9 cellular contexts compared by ENCODE assay signal in the genomic region with DNA sequence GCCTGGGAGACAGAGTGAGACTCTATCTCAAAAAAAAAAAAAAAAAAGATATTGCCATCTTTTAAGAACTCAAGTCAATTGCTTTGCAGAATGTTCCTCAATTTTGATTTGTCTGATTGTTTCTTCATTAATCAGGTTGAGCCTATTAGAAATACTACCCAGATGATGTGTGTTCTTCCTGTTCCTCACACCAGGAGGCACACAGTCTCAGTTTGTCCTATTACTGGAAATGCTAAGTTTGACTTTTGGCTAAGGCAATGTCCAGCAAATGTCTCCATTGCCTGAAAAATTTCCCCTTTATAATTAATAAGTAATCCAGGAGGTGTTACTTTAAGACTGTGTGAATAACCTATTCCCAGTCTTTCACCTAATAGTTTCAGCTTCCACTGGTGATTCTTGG. TPM values are rescaled to one million over a fixed set of nuclear protein-coding genes. Genes with fewer than 3 reads are reported as not detected.
DNase-seq lines count a peak whose midpoint lies in the region; ATAC-seq, FAIRE-seq and TF ChIP-seq lines count a peak whose summit lies in the region.
"Had no signal": no experiment of that assay in that cellular context is flagged by ENCODE, and none has a peak within 500 bp of the region (broad histone marks: within the 10 kb centered on the region; RNA-seq: fewer than 3 reads in every experiment).

No MANE protein-coding gene starts in this region.

- peak; percentile 38 for ATAC-seq in K562

- intact Hi-C loops in K562 (cut with micrococcal nuclease), result no loop called here
- intact Hi-C loops in sigmoid colon (cut with DNase I), result loop anchor here (5.0 kb wide), 1 partner anchor 132 kb away; no protein-coding TSS in a partner anchor

- peak overlapping the region; percentile 84; the same call in 1 of the 2 replicates for H3K4me2 ChIP-seq in K562 (ENCODE audit: insufficient read depth, low read length)

- peak overlapping the region; percentile 61 for H3K4me3 ChIP-seq in LNCaP clone FGC (ENCODE audit: low read depth, low read length)
- H3K4me3 ChIP-seq in K562, result 0 out of 2 replicates have a peak overlapping the region, but pooled peaks have one; percentile 73
- H3K4me3 ChIP-seq in sigmoid colon, result peak overlapping the region in 1 of 4 donors; percentile 76

- H3K36me3 ChIP-seq in K562 (ENCODE audit: control insufficient read depth, insufficient read depth, low read length) (no peaks in the 10 kb centered on the region), sigmoid colon (no peaks in the 10 kb centered on the region)

- peaks cover 2 to 13% of the 10 kb centered on the region in 2 experiments; a peak in 2 of 5 replicates for H3K4me1 ChIP-seq in K562 (replicated peaks in 1 of 2; ENCODE audit: control insufficient read depth in 2 of 2, insufficient read depth in 2 of 2, low read length in 2 of 2)
- H3K4me1 ChIP-seq in sigmoid colon, result peaks cover 0 to 10% (median 3%) of the 10 kb centered on the region in 4 donors

- FAIRE-seq in K562 (lab: Jason Lieb, UNC), result peak; percentile 60
- FAIRE-seq: endothelial cell of umbilical vein had no signal

- TF ChIP-seq EP300 in K562 (IDR thresholded peaks at IDR 0.05; ENCODE audit: low read length), result no peak
- TF ChIP-seq EP300 in sigmoid colon (IDR thresholded peaks at IDR 0.05), result no peak

- CTCF ChIA-PET in K562 (lab: Yijun Ruan, JAX; ENCODE audit: low intra/inter-chr PET ratio), result no interaction called here

- H3K9me3 ChIP-seq in K562 (replicated peaks; ENCODE audit: control insufficient read depth, insufficient read depth, low read depth, low read length), result peaks cover 7% of the 10 kb centered on the region; the same call in 1 of the 2 replicates
- H3K9me3 ChIP-seq in sigmoid colon, result peaks cover 0 to 2% (median 0%) of the 10 kb centered on the region in 4 donors

- TF ChIP-seq RAD21 in K562 (CRISPR knock-in tag; conservative IDR thresholded peaks at IDR 0.05 in 1 of 2, IDR thresholded peaks at IDR 0.05 in 1 of 2), result peak in 1 of 2 experiments; percentile 29; a peak in 2 of 4 replicates

- H3K79me2 ChIP-seq in K562 (ENCODE audit: control insufficient read depth, insufficient read depth, low read length), result no peaks in the 10 kb centered on the region

- peak overlapping the region in 1 of 2 experiments; percentile 88; a peak in 2 of 4 replicates for H3K9ac ChIP-seq in K562 (ENCODE audit: insufficient read depth in 1 of 2, low read depth in 2 of 2, low read length in 2 of 2)

- peak overlapping the region; percentile 99 for H2AFZ ChIP-seq in K562 (ENCODE audit: low read depth, low read length)

- TF ChIP-seq POLR2A in K562 (conservative IDR thresholded peaks at IDR 0.05) (no peak), sigmoid colon (IDR thresholded peaks at IDR 0.05) (no peak)

- no TSS peak for BruUV-seq in K562 (replicated peaks; lab: Mats Ljungman, UMichigan)

- H3K27ac ChIP-seq in K562 (ENCODE audit: extremely low read depth, low read depth, low read length) (peak overlapping the region; percentile 96; the same call in 2 of the 3 replicates), sigmoid colon (peak overlapping the region in 1 of 4 donors; percentile 90)

- no peaks in the 10 kb centered on the region for H3K27me3 ChIP-seq in K562 (ENCODE audit: control insufficient read depth in 2 of 2, insufficient read depth in 2 of 2, low read length in 2 of 2)
- no peaks in the 10 kb centered on the region for H3K27me3 ChIP-seq in sigmoid colon

- H4K20me1 ChIP-seq in K562 (replicated peaks; ENCODE audit: control insufficient read depth, insufficient read depth, low read length), result no peaks in the 10 kb centered on the region

- POLR2A ChIA-PET in K562 (lab: Yijun Ruan, JAX), result interaction anchor here (1.0 kb wide), 1 partner anchor 223 kb away, joined by 3 read pairs; no protein-coding TSS in a partner anchor

- DNase-seq in DMS 273 (lab: John Stamatoyannopoulos, UW; ENCODE audit: unreplicated experiment) (peak; percentile 19), DMS 273 treated with DMSO at 0.1 percent for 48 hours (lab: John Stamatoyannopoulos, UW) (no peak), LNCaP clone FGC (ENCODE audit: low read depth) (no peak), K562 (ENCODE audit: extremely low read depth in 1 of 4, low spot score in 3 of 4) (peak in 2 of 4 experiments; percentile 26 to 38), renal cortical epithelial cell (ENCODE audit: low read depth) (peak; percentile 41), pons (ENCODE audit: low spot score) (no peak), globus pallidus (ENCODE audit: low spot score) (no peak), sigmoid colon (no peak)

- TF ChIP-seq CTCF in LNCaP clone FGC (IDR thresholded peaks at IDR 0.05; ENCODE audit: control insufficient read depth, extremely low read depth, insufficient read depth) (no peak), K562 (IDR thresholded peaks at IDR 0.05 in 2 of 3, conservative IDR thresholded peaks at IDR 0.05 in 1 of 3; ENCODE audit: insufficient read depth in 2 of 3, low read depth in 1 of 3, low read length in 3 of 3) (peak; percentile 35 to 48 (median 36); a peak in 4 of 6 replicates), sigmoid colon (IDR thresholded peaks at IDR 0.05) (no peak)

- no peaks in the 10 kb centered on the region for H3K9me1 ChIP-seq in K562 (ENCODE audit: control insufficient read depth, insufficient read depth, low read length)

- in situ Hi-C loops in K562 (cut with MboI), result no loop called here

TF ChIP-seq in K562, 482 proteins besides CTCF, POLR2A, EP300 and RAD21:
- TF ChIP-seq SMC3 (conservative IDR thresholded peaks at IDR 0.05; ENCODE audit: insufficient read depth, low read depth, low read length) (peak; percentile 35; the same call in 1 of the 2 replicates), NONO (IDR thresholded peaks at IDR 0.05; ENCODE audit: low read depth in 2 of 2, low read length in 1 of 2) (no peak)

RNA-seq across cellular contexts. Expression of a gene that starts 28.4 kb away (rescaled TPM):
- 14.4 and 23.0 TPM in 2 replicates for total RNA-seq in K562 (2011; cell fraction: chromatin; rRNA removed; ENCODE audit: low replicate concordance)
- total RNA-seq in K562 (2011; cell fraction: nucleolus; rRNA removed), result 18.7 and 26.0 TPM in 2 replicates
- 32.8 and 60.1 TPM in 2 replicates for total RNA-seq in K562 (2011; cell fraction: nucleoplasm; rRNA removed)
- 219 and 255 TPM in 2 replicates for total RNA-seq in K562 (2014; rRNA removed)
- total RNA-seq in K562 (2014; rRNA removed; fragmentation: Illumina TruSeq; extraction: Trizol), result 149 and 159 TPM in 2 replicates
- total RNA-seq in K562 (2015; rRNA removed; fragmentation: Illumina TruSeq; extraction: Trizol), result 205 and 206 TPM in 2 replicates
- total RNA-seq in K562 (2021), result 164 and 214 TPM in 2 replicates
- 105 and 175 TPM in 2 replicates for polyA plus RNA-seq in K562 (2011; rRNA removed)
- 82.7 and 104 TPM in 2 replicates for polyA plus RNA-seq in K562 (2011; cell fraction: cytosol; rRNA removed)
- 23.7 and 24.3 TPM in 2 replicates for polyA plus RNA-seq in K562 (2011; cell fraction: nucleus; rRNA removed)
- polyA plus RNA-seq in K562 (2012), result 92.8 and 261 TPM in 2 replicates
- polyA plus RNA-seq in K562 (2014; fragmentation: Illumina TruSeq; extraction: Trizol), result 280 and 324 TPM in 2 replicates
- polyA plus RNA-seq in K562 (2014; fragmentation: Nextera tagmentation; extraction: Ambion mirVana), result 100 to 1,000 TPM; 328 to 385 TPM
- polyA plus RNA-seq in K562 (2014; rRNA removed), result 352 and 619 TPM in 2 replicates
- 19.9 and 35.3 TPM in 2 replicates for polyA minus RNA-seq in K562 (2011; rRNA and poly(A)+ RNA removed)
- polyA minus RNA-seq in K562 (2011; cell fraction: cytosol; rRNA and poly(A)+ RNA removed), result 13.4 and 28.6 TPM in 2 replicates
- 10.4 and 12.7 TPM in 2 replicates for polyA minus RNA-seq in K562 (2011; cell fraction: nucleus; rRNA and poly(A)+ RNA removed)
- total RNA-seq in renal cortical epithelial cell, result 24.3 and 56.1 TPM in 2 replicates
- 10 to 100 TPM; 26.1 to 44.4 (median 34.3) TPM for total RNA-seq in sigmoid colon
- 100 to 1,000 TPM in 2 of 3 donors, 10 to 100 TPM in 1; 47.9 to 131 (median 109) TPM for polyA plus RNA-seq in sigmoid colon

RNA-seq across cellular contexts. Expression of a gene that starts 59.4 kb away (rescaled TPM):
- total RNA-seq in K562 (2011; cell fraction: chromatin; rRNA removed; ENCODE audit: low replicate concordance), result 29.1 and 59.2 TPM in 2 replicates
- 17.2 and 18.4 TPM in 2 replicates for total RNA-seq in K562 (2011; cell fraction: nucleolus; rRNA removed)
- total RNA-seq in K562 (2011; cell fraction: nucleoplasm; rRNA removed), result 56.6 and 101 TPM in 2 replicates
- 53.5 and 60.5 TPM in 2 replicates for total RNA-seq in K562 (2014; rRNA removed)
- total RNA-seq in K562 (2014; rRNA removed; fragmentation: Illumina TruSeq; extraction: Trizol), result 93.3 and 96.5 TPM in 2 replicates
- 84.6 and 97.7 TPM in 2 replicates for total RNA-seq in K562 (2015; rRNA removed; fragmentation: Illumina TruSeq; extraction: Trizol)
- total RNA-seq in K562 (2021), result 99.2 and 100 TPM in 2 replicates
- 50.4 and 93.1 TPM in 2 replicates for polyA plus RNA-seq in K562 (2011; rRNA removed)
- 17.5 and 28.8 TPM in 2 replicates for polyA plus RNA-seq in K562 (2011; cell fraction: cytosol; rRNA removed)
- 14.6 and 15.4 TPM in 2 replicates for polyA plus RNA-seq in K562 (2011; cell fraction: nucleus; rRNA removed)
- 39.7 and 47.2 TPM in 2 replicates for polyA plus RNA-seq in K562 (2012)
- 52.6 and 60.2 TPM in 2 replicates for polyA plus RNA-seq in K562 (2014; fragmentation: Illumina TruSeq; extraction: Trizol)
- 10 to 100 TPM; 24.8 to 27.0 TPM for polyA plus RNA-seq in K562 (2014; fragmentation: Nextera tagmentation; extraction: Ambion mirVana)
- polyA plus RNA-seq in K562 (2014; rRNA removed), result 46.7 and 57.3 TPM in 2 replicates
- 85.7 and 103 TPM in 2 replicates for polyA minus RNA-seq in K562 (2011; rRNA and poly(A)+ RNA removed)
- polyA minus RNA-seq in K562 (2011; cell fraction: cytosol; rRNA and poly(A)+ RNA removed), result 15.6 and 30.0 TPM in 2 replicates
- polyA minus RNA-seq in K562 (2011; cell fraction: nucleus; rRNA and poly(A)+ RNA removed), result 10.2 and 12.0 TPM in 2 replicates
- 147 and 189 TPM in 2 replicates for total RNA-seq in renal cortical epithelial cell
- total RNA-seq in sigmoid colon, result 100 to 1,000 TPM in 2 of 4 donors, 10 to 100 TPM in 2; 80.0 to 108 (median 95.6) TPM
- 10 to 100 TPM; 51.1 to 85.1 (median 64.2) TPM for polyA plus RNA-seq in sigmoid colon

Comparison
In these comparisons a context has a peak if more than half of its experiments do, and no peak if none do; other contexts are left out.
1. DNase-seq: peak in DMS 273 (single experiment) and renal cortical epithelial cell (single experiment); none in DMS 273 treated with DMSO at 0.1 percent for 48 hours (single experiment), LNCaP clone FGC (single experiment), pons (single experiment), globus pallidus (single experiment) and sigmoid colon (single experiment).
2. CTCF ChIP-seq: peak in K562 (3 of 3); none in LNCaP clone FGC (single experiment) and sigmoid colon (0 of 4).